ENCODE assay signal across 18 cellular contexts in the genomic region with DNA sequence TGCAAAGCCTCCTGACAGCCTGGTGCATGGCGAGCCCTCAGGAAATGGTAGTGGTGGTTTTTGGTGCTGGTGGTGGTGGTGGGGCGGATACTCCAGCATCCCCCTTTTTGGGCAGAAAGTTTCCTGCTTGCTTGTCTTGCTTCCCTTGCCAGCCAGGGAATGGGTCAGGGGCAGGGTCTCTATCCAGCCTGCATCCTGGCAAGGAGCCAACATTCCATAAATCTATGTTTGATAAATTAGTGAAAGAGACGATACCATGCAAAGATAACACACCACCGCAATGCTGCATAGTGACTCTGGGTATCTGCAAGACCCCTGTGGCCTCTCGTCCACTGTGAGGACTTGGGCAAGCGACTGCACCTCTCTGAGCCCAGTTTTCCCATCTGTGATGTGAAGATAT.
DNase-seq lines count a peak whose midpoint lies in the region; ATAC-seq, FAIRE-seq and TF ChIP-seq lines count a peak whose summit lies in the region.
"Had no signal": no experiment of that assay in that cellular context is flagged by ENCODE, and none has a peak within 500 bp of the region (broad histone marks: within the 10 kb centered on the region; RNA-seq: fewer than 3 reads in every experiment).

No MANE protein-coding gene starts in this region.

- no peak overlapping the region for H3K4me2 ChIP-seq in K562 (ENCODE audit: insufficient read depth, low read length)
- H3K4me2 ChIP-seq: A549 had no signal

- H3K27me3 ChIP-seq in K562 (ENCODE audit: control insufficient read depth in 2 of 2, insufficient read depth in 2 of 2, low read length in 2 of 2) (peaks cover 0 to 49% of the 10 kb centered on the region in 2 experiments; a peak in 3 of 5 replicates), sigmoid colon (peaks cover 0 to 13% (median 0%) of the 10 kb centered on the region in 3 donors)

- no peaks in the 10 kb centered on the region for H3K9me1 ChIP-seq in K562 (ENCODE audit: control insufficient read depth, insufficient read depth, low read length)

- no peaks in the 10 kb centered on the region for H3K4me1 Mint-ChIP-seq in activated T-cell treated with anti-CD3 and anti-CD28 coated beads, Interleukin-2, amount 50 U/mL, for 24 hours (ENCODE audit: low read depth)
- H3K4me1 Mint-ChIP-seq in activated T-cell treated with anti-CD3 and anti-CD28 coated beads, Interleukin-2, amount 50 U/mL, for 4 hours (ENCODE audit: low read depth), result no peaks in the 10 kb centered on the region

- no peak overlapping the region for H3K27ac ChIP-seq in K562 (ENCODE audit: extremely low read depth, low read depth, low read length)
- no peak overlapping the region for H3K27ac ChIP-seq in sigmoid colon
- H3K27ac ChIP-seq: 22Rv1, A549, C4-2B had no signal

- H3K4me3 Mint-ChIP-seq in activated T-cell treated with anti-CD3 and anti-CD28 coated beads, Interleukin-2, amount 50 U/mL, for 24 hours, result no peak overlapping the region
- H3K4me3 Mint-ChIP-seq in activated T-cell treated with anti-CD3 and anti-CD28 coated beads, Interleukin-2, amount 50 U/mL, for 4 hours, result no peak overlapping the region
- H3K4me3 Mint-ChIP-seq: CD4-positive, alpha-beta T cell had no signal

- H2AFZ ChIP-seq in K562 (ENCODE audit: low read depth, low read length), result no peak overlapping the region

- H3K9me3 ChIP-seq in K562 (replicated peaks; ENCODE audit: control insufficient read depth, insufficient read depth, low read depth, low read length), result no peaks in the 10 kb centered on the region
- no peaks in the 10 kb centered on the region for H3K9me3 ChIP-seq in sigmoid colon
- H3K9me3 ChIP-seq: A549, Caco-2, HAP-1 had no signal

- peak; percentile 23 for DNase-seq in activated T-cell treated with anti-CD3 and anti-CD28 coated beads, Interleukin-2, amount 50 U/mL, for 24 hours
- DNase-seq in activated T-cell treated with anti-CD3 and anti-CD28 coated beads, Interleukin-2, amount 50 U/mL, for 4 hours, result no peak
- DNase-seq in K562 (ENCODE audit: extremely low read depth in 1 of 4, low spot score in 3 of 4) (no peak), islet precursor cell (peak; percentile 17), sigmoid colon (peak; percentile 10), NCI-H1694 treated with DMSO at 0.1 percent for 48 hours (lab: John Stamatoyannopoulos, UW) (no peak), pons (ENCODE audit: low spot score) (no peak), HEK293T (ENCODE audit: extremely low spot score) (no peak)
- DNase-seq: AML-193; Caco-2; CD4-positive, alpha-beta T cell had no signal

- no peak for ATAC-seq in activated T-cell treated with anti-CD3 and anti-CD28 coated beads, Interleukin-2, amount 50 U/mL, for 4 hours
- ATAC-seq in K562, result no peak
- ATAC-seq: A549 had no signal

- FAIRE-seq in K562 (lab: Jason Lieb, UNC), result no peak
- FAIRE-seq: A549, G401.6, GM12891, GM19239 had no signal

- no peak overlapping the region for H3K4me3 ChIP-seq in K562
- no peak overlapping the region for H3K4me3 ChIP-seq in sigmoid colon
- H3K4me3 ChIP-seq: A549, HAP-1 had no signal

- no peaks in the 10 kb centered on the region for H3K36me3 Mint-ChIP-seq in activated T-cell treated with anti-CD3 and anti-CD28 coated beads, Interleukin-2, amount 50 U/mL, for 24 hours (ENCODE audit: low read depth)
- no peaks in the 10 kb centered on the region for H3K36me3 Mint-ChIP-seq in activated T-cell treated with anti-CD3 and anti-CD28 coated beads, Interleukin-2, amount 50 U/mL, for 4 hours (ENCODE audit: insufficient read depth)

- TF ChIP-seq CTCF in K562 (IDR thresholded peaks at IDR 0.05 in 2 of 3, conservative IDR thresholded peaks at IDR 0.05 in 1 of 3; ENCODE audit: insufficient read depth in 2 of 3, low read depth in 1 of 3, low read length in 3 of 3), result no peak
- TF ChIP-seq CTCF in sigmoid colon (IDR thresholded peaks at IDR 0.05), result no peak

- H3K9ac ChIP-seq in K562 (ENCODE audit: insufficient read depth in 1 of 2, low read depth in 2 of 2, low read length in 2 of 2), result no peak overlapping the region

- TF ChIP-seq POLR2A in K562 (conservative IDR thresholded peaks at IDR 0.05) (no peak), sigmoid colon (IDR thresholded peaks at IDR 0.05) (no peak)

- TF ChIP-seq RAD21 in K562 (CRISPR knock-in tag; conservative IDR thresholded peaks at IDR 0.05 in 1 of 2, IDR thresholded peaks at IDR 0.05 in 1 of 2), result no peak

- H3K36me3 ChIP-seq in K562 (ENCODE audit: control insufficient read depth, insufficient read depth, low read length) (no peaks in the 10 kb centered on the region), sigmoid colon (no peaks in the 10 kb centered on the region)
- H3K36me3 ChIP-seq: HAP-1 had no signal

- intact Hi-C loops in K562 (cut with micrococcal nuclease) (no loop called here), sigmoid colon (cut with DNase I) (no loop called here)

- CTCF ChIA-PET in K562 (lab: Yijun Ruan, JAX; ENCODE audit: low intra/inter-chr PET ratio) (no interaction called here), HEK293T (lab: Yijun Ruan, JAX) (interaction anchor here (1.6 kb wide), 1 partner anchor 12 kb away, joined by 3 read pairs; no protein-coding TSS in a partner anchor)

- H3K9me3 Mint-ChIP-seq in activated T-cell treated with anti-CD3 and anti-CD28 coated beads, Interleukin-2, amount 50 U/mL, for 24 hours, result no peaks in the 10 kb centered on the region
- H3K9me3 Mint-ChIP-seq in activated T-cell treated with anti-CD3 and anti-CD28 coated beads, Interleukin-2, amount 50 U/mL, for 4 hours, result no peaks in the 10 kb centered on the region
- H3K9me3 Mint-ChIP-seq: CD4-positive, alpha-beta T cell had no signal

- H4K20me1 ChIP-seq in K562 (replicated peaks; ENCODE audit: control insufficient read depth, insufficient read depth, low read length), result no peaks in the 10 kb centered on the region

- 0% methylated on average over 6 of the region's 6 CpGs for WGBS in K562 (ENCODE audit: insufficient coverage, low coverage, missing lambda C conversion rate)
- 68 to 77% methylated on average over 6 of the region's 6 CpGs for WGBS in sigmoid colon, 2 donors

- H3K79me2 ChIP-seq in K562 (ENCODE audit: control insufficient read depth, insufficient read depth, low read length), result no peaks in the 10 kb centered on the region

- POLR2A ChIA-PET in K562 (lab: Yijun Ruan, JAX), result interaction anchor here (0.6 kb wide), 1 partner anchor 115 kb away, joined by 3 read pairs; no protein-coding TSS in a partner anchor
- POLR2A ChIA-PET in HEK293T (lab: Yijun Ruan, JAX), result no interaction called here

- H3K4me1 ChIP-seq in K562 (replicated peaks in 1 of 2; ENCODE audit: control insufficient read depth in 2 of 2, insufficient read depth in 2 of 2, low read length in 2 of 2) (no peaks in the 10 kb centered on the region), sigmoid colon (peaks cover 0 to 21% (median 3%) of the 10 kb centered on the region in 4 donors)
- H3K4me1 ChIP-seq: A549, Caco-2, HAP-1 had no signal

- in situ Hi-C loops in K562 (cut with MboI), result no loop called here

- TF ChIP-seq EP300 in K562 (IDR thresholded peaks at IDR 0.05; ENCODE audit: low read length), result no peak
- no peak for TF ChIP-seq EP300 in sigmoid colon (IDR thresholded peaks at IDR 0.05)

- BruUV-seq in K562 (replicated peaks; lab: Mats Ljungman, UMichigan), result no TSS peak

- no peak overlapping the region for H3K27ac Mint-ChIP-seq in activated T-cell treated with anti-CD3 and anti-CD28 coated beads, Interleukin-2, amount 50 U/mL, for 24 hours
- H3K27ac Mint-ChIP-seq: CD4-positive, alpha-beta T cell had no signal

- H3K27me3 Mint-ChIP-seq in activated T-cell treated with anti-CD3 and anti-CD28 coated beads, Interleukin-2, amount 50 U/mL, for 24 hours, result peaks cover 10% of the 10 kb centered on the region
- peaks cover 10% of the 10 kb centered on the region for H3K27me3 Mint-ChIP-seq in activated T-cell treated with anti-CD3 and anti-CD28 coated beads, Interleukin-2, amount 50 U/mL, for 4 hours (ENCODE audit: low read depth)

TF ChIP-seq in K562, 482 proteins besides CTCF, POLR2A, EP300 and RAD21:
- TF ChIP-seq NFIC (IDR thresholded peaks at IDR 0.05), result peak; percentile 87
- peak; percentile 71 for TF ChIP-seq NFIX (CRISPR knock-in tag; IDR thresholded peaks at IDR 0.05; ENCODE audit: low read depth)
- no peak for TF ChIP-seq HOXB6 (CRISPR knock-in tag; IDR thresholded peaks at IDR 0.05; ENCODE audit: borderline replicate concordance)
- no peak for TF ChIP-seq ZBTB17 (CRISPR knock-in tag; IDR thresholded peaks at IDR 0.05)

TF ChIP-seq in HEK293T, 16 proteins besides CTCF, POLR2A, EP300 and RAD21:
- TF ChIP-seq ZNF384 (IDR thresholded peaks at IDR 0.05) (no peak), CTBP1 (IDR thresholded peaks at IDR 0.05; ENCODE audit: borderline replicate concordance) (no peak), ARNT (IDR thresholded peaks at IDR 0.05) (no peak), ELF4 (IDR thresholded peaks at IDR 0.05) (no peak), LEF1 (IDR thresholded peaks at IDR 0.05; ENCODE audit: borderline replicate concordance) (no peak), FOXM1 (IDR thresholded peaks at IDR 0.05; ENCODE audit: borderline replicate concordance) (no peak), NFRKB (IDR thresholded peaks at IDR 0.05) (no peak), TARDBP (IDR thresholded peaks at IDR 0.05) (no peak), SP1 (IDR thresholded peaks at IDR 0.05) (no peak)
- TF ChIP-seq, protein P1, sequence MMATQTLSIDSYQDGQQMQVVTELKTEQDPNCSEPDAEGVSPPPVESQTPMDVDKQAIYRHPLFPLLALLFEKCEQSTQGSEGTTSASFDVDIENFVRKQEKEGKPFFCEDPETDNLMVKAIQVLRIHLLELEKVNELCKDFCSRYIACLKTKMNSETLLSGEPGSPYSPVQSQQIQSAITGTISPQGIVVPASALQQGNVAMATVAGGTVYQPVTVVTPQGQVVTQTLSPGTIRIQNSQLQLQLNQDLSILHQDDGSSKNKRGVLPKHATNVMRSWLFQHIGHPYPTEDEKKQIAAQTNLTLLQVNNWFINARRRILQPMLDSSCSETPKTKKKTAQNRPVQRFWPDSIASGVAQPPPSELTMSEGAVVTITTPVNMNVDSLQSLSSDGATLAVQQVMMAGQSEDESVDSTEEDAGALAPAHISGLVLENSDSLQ (IDR thresholded peaks at IDR 0.05), result no peak

Comparison
In these comparisons a context has a peak if more than half of its experiments do, and no peak if none do; other contexts are left out.
1. DNase-seq: peak in activated T-cell treated with anti-CD3 and anti-CD28 coated beads, Interleukin-2, amount 50 U/mL, for 24 hours (single experiment), islet precursor cell (single experiment) and sigmoid colon (single experiment); none in activated T-cell treated with anti-CD3 and anti-CD28 coated beads, Interleukin-2, amount 50 U/mL, for 4 hours (single experiment), K562 (0 of 4), NCI-H1694 treated with DMSO at 0.1 percent for 48 hours (single experiment), pons (single experiment) and HEK293T (single experiment).